ENCODE assay signal across 3 cellular contexts in the genomic region with DNA sequence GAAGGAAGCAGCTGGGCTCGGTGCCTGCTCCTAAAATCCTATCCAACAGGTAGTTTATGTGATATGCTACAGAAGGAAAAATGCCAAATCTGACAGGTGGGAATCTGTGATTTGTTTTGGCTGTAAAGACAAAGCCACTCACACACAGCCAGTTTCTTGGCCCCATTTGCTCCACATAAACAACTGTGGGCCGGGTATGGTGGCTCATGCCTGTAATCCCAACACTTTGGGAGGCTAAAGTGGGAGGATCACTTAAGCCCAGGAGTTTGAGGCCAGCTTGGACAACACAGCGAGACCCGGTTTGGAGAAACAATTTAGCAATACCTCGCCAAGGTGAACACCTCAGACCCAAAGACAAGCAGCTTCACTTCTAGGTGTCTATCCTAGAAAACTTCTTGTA. TPM values are rescaled to one million over a fixed set of nuclear protein-coding genes. Genes with fewer than 3 reads are reported as not detected.
"Had no signal": no experiment of that assay in that cellular context is flagged by ENCODE, and none has a peak within 500 bp of the region (broad histone marks: within the 10 kb centered on the region; RNA-seq: fewer than 3 reads in every experiment).

No MANE protein-coding gene starts in this region.

RNA-seq across cellular contexts. Expression of a gene that starts 16.8 kb away (rescaled TPM):
- total RNA-seq: OCI-LY7, SJSA1 had no signal

RNA-seq across cellular contexts. Expression of a gene that starts 17.0 kb away (rescaled TPM):
- total RNA-seq: NCI-H460, OCI-LY7, SJSA1 had no signal

RNA-seq across cellular contexts. Expression of a gene that starts 35.1 kb away (rescaled TPM):
- total RNA-seq: NCI-H460, OCI-LY7, SJSA1 had no signal
